ENCODE assay signal across 9 cellular contexts in genomic region chr3:10292505-10293419, GRCh38. TPM values are rescaled to one million over a fixed set of nuclear protein-coding genes. Genes with fewer than 3 reads are reported as not detected.
DNase-seq lines count a peak whose midpoint lies in the region; ATAC-seq and TF ChIP-seq lines count a peak whose summit lies in the region.
"Had no signal": no experiment of that assay in that cellular context is flagged by ENCODE, and none has a peak within 500 bp of the region (broad histone marks: within the 10 kb centered on the region; RNA-seq: fewer than 3 reads in every experiment).

Gene GHRL, minus strand, starts transcription at chr3:10292947. Its CDS starts 2,767 bp downstream, at chr3:10290180.

- peaks cover 42% of the 10 kb centered on the region for H3K36me3 Mint-ChIP-seq in activated CD8-positive, alpha-beta T cell treated with anti-CD3 and anti-CD28 coated beads, Interleukin-2, amount 10 ng/mL, durations not matched to agents 7 days and 5 days (ENCODE audit: low read depth)
- peaks cover 92% of the 10 kb centered on the region for H3K36me3 Mint-ChIP-seq in stimulated activated effector memory CD8-positive, alpha-beta T cell treated with anti-CD3 and anti-CD28 coated beads, Interleukin-12 subunit alpha, Interleukin-12 subunit beta, amount 100 ng/mL, for 72 hours

- peaks cover 15% of the 10 kb centered on the region for H3K4me1 Mint-ChIP-seq in activated CD8-positive, alpha-beta T cell treated with anti-CD3 and anti-CD28 coated beads, Interleukin-2, amount 10 ng/mL, durations not matched to agents 7 days and 5 days (ENCODE audit: low read depth)
- peaks cover 17% of the 10 kb centered on the region for H3K4me1 Mint-ChIP-seq in stimulated activated effector memory CD8-positive, alpha-beta T cell treated with anti-CD3 and anti-CD28 coated beads, Interleukin-12 subunit alpha, Interleukin-12 subunit beta, amount 100 ng/mL, for 72 hours

- H3K4me3 ChIP-seq in left ventricle myocardium inferior (no peak within 1 kb of the TSS), uterus (no peak within 1 kb of the TSS)

- H3K27ac ChIP-seq in left ventricle myocardium inferior (replicated peaks) (no peak within 1 kb of the TSS), uterus (no peak within 1 kb of the TSS)

- no peaks in the 10 kb centered on the region for H3K27me3 Mint-ChIP-seq in activated CD8-positive, alpha-beta T cell treated with anti-CD3 and anti-CD28 coated beads, Interleukin-2, amount 10 ng/mL, durations not matched to agents 7 days and 5 days (ENCODE audit: low read depth)

- intact Hi-C loops in cardiac septum (cut with DNase I) (no loop called here), left ventricle myocardium inferior (cut with micrococcal nuclease) (no loop called here), uterus (cut with DNase I; ENCODE audit: low total_unique reads) (no loop called here)

- DNase-seq in cardiac septum (ENCODE audit: low spot score) (peak; percentile 78), left ventricle myocardium inferior (no peak), NCI-H1092 treated with DMSO at 0.1 percent for 48 hours (lab: John Stamatoyannopoulos, UW) (no peak), uterus (no peak), NCI-H524 (lab: John Stamatoyannopoulos, UW) (no peak)
- no peak for DNase-seq in activated CD8-positive, alpha-beta T cell treated with anti-CD3 and anti-CD28 coated beads, Interleukin-2, amount 10 ng/mL, durations not matched to agents 7 days and 5 days
- no peak for DNase-seq in stimulated activated effector memory CD8-positive, alpha-beta T cell treated with anti-CD3 and anti-CD28 coated beads, Interleukin-12 subunit alpha, Interleukin-12 subunit beta, amount 100 ng/mL, for 72 hours (ENCODE audit: low spot score in 2 of 2)
- DNase-seq: DND-41 had no signal

- peaks cover 48% of the 10 kb centered on the region for H3K36me3 ChIP-seq in left ventricle myocardium inferior
- no peaks in the 10 kb centered on the region for H3K36me3 ChIP-seq in uterus

- CTCF ChIA-PET in activated CD8-positive, alpha-beta T cell treated with anti-CD3 and anti-CD28 coated beads, Interleukin-2, amount 10 ng/mL, durations not matched to agents 7 days and 5 days (lab: Charles Lee) = interaction anchor here (1.3 kb wide), 1 partner anchor 360 kb away, joined by 4 read pairs; no protein-coding TSS in a partner anchor

- no peak within 1 kb of the TSS for H3K4me3 Mint-ChIP-seq in activated CD8-positive, alpha-beta T cell treated with anti-CD3 and anti-CD28 coated beads, Interleukin-2, amount 10 ng/mL, durations not matched to agents 7 days and 5 days
- H3K4me3 Mint-ChIP-seq in stimulated activated effector memory CD8-positive, alpha-beta T cell treated with anti-CD3 and anti-CD28 coated beads, Interleukin-12 subunit alpha, Interleukin-12 subunit beta, amount 100 ng/mL, for 72 hours = no peak within 1 kb of the TSS

- no peak for TF ChIP-seq POLR2A in uterus (IDR thresholded peaks at IDR 0.05)

- POLR2A ChIA-PET in activated CD8-positive, alpha-beta T cell treated with anti-CD3 and anti-CD28 coated beads, Interleukin-2, amount 10 ng/mL, durations not matched to agents 7 days and 5 days (lab: Charles Lee) = interaction anchor here (0.9 kb wide), 1 partner anchor 11 kb away, joined by 3 read pairs; no protein-coding TSS in a partner anchor

- H3K27me3 ChIP-seq in left ventricle myocardium inferior (ENCODE audit: low read depth) (no peaks in the 10 kb centered on the region), uterus (no peaks in the 10 kb centered on the region)

- H3K27ac Mint-ChIP-seq in activated CD8-positive, alpha-beta T cell treated with anti-CD3 and anti-CD28 coated beads, Interleukin-2, amount 10 ng/mL, durations not matched to agents 7 days and 5 days = peak within 1 kb of the TSS; percentile 64
- peak within 1 kb of the TSS; percentile 70 for H3K27ac Mint-ChIP-seq in stimulated activated effector memory CD8-positive, alpha-beta T cell treated with anti-CD3 and anti-CD28 coated beads, Interleukin-12 subunit alpha, Interleukin-12 subunit beta, amount 100 ng/mL, for 72 hours

- H3K9me3 Mint-ChIP-seq in activated CD8-positive, alpha-beta T cell treated with anti-CD3 and anti-CD28 coated beads, Interleukin-2, amount 10 ng/mL, durations not matched to agents 7 days and 5 days (ENCODE audit: insufficient read depth) = no peaks in the 10 kb centered on the region
- H3K9me3 Mint-ChIP-seq in stimulated activated effector memory CD8-positive, alpha-beta T cell treated with anti-CD3 and anti-CD28 coated beads, Interleukin-12 subunit alpha, Interleukin-12 subunit beta, amount 100 ng/mL, for 72 hours = no peaks in the 10 kb centered on the region

- TF ChIP-seq CTCF in left ventricle myocardium inferior (IDR thresholded peaks at IDR 0.05; ENCODE audit: borderline replicate concordance) (no peak), uterus (IDR thresholded peaks at IDR 0.05) (no peak)

- H3K4me1 ChIP-seq in left ventricle myocardium inferior = peaks cover 12% of the 10 kb centered on the region
- H3K4me1 ChIP-seq in uterus = no peaks in the 10 kb centered on the region

- H3K9me3 ChIP-seq in left ventricle myocardium inferior (replicated peaks) = no peaks in the 10 kb centered on the region
- no peaks in the 10 kb centered on the region for H3K9me3 ChIP-seq in uterus

- ATAC-seq in HG03060 (IDR thresholded peaks at IDR 0.05; ENCODE audit: low read depth, unreplicated experiment) = peak; percentile 68
- no peak for ATAC-seq in activated CD8-positive, alpha-beta T cell treated with anti-CD3 and anti-CD28 coated beads, Interleukin-2, amount 10 ng/mL, durations not matched to agents 7 days and 5 days
- peak; percentile 48 for ATAC-seq in stimulated activated effector memory CD8-positive, alpha-beta T cell treated with anti-CD3 and anti-CD28 coated beads, Interleukin-12 subunit alpha, Interleukin-12 subunit beta, amount 100 ng/mL, for 72 hours

RNA-seq across cellular contexts. Expression of gene GHRL, which starts in this region (rescaled TPM):
- total RNA-seq in cardiac septum = 0.48 TPM
- total RNA-seq in left ventricle myocardium inferior = 0.25 TPM
- under 1 TPM; 0.21 to 0.63 TPM for total RNA-seq in activated CD8-positive, alpha-beta T cell treated with anti-CD3 and anti-CD28 coated beads, Interleukin-2, amount 10 ng/mL, durations not matched to agents 7 days and 5 days
- 1 to 10 TPM in 1 of 4 donors, not detected in 3; 7.9 TPM for total RNA-seq in uterus

Comparison
In these comparisons a context has a peak if more than half of its experiments do, and no peak if none do; other contexts are left out.
1. Peak in DNase-seq in cardiac septum; RNA of the gene not detected or under 1 TPM.